Comparison of ENCODE assay signal across 19 cellular contexts in genomic region chr20:61626412-61626811, GRCh38.
DNase-seq lines count a peak whose midpoint lies in the region; ATAC-seq and TF ChIP-seq lines count a peak whose summit lies in the region.
"Had no signal": no experiment of that assay in that cellular context is flagged by ENCODE, and none has a peak within 500 bp of the region (broad histone marks: within the 10 kb centered on the region; RNA-seq: fewer than 3 reads in every experiment).

No MANE protein-coding gene starts in this region.

- H3K79me1 ChIP-seq in trophoblast cell (ENCODE audit: low read length), result no peaks in the 10 kb centered on the region

- no peak overlapping the region for H3K14ac ChIP-seq in trophoblast cell (ENCODE audit: low read length)

- H3K27ac Mint-ChIP-seq in neural crest cell (ENCODE audit: unreplicated experiment), result peak overlapping the region; percentile 81
- H3K27ac Mint-ChIP-seq: B cell; CD4-positive, alpha-beta T cell; CD8-positive, alpha-beta T cell had no signal

- H3K36me3 ChIP-seq in heart right ventricle, result no peaks in the 10 kb centered on the region
- H3K36me3 ChIP-seq in trophoblast cell (ENCODE audit: control insufficient read depth in 1 of 2, insufficient read depth in 2 of 2, low read length in 2 of 2), result no peaks in the 10 kb centered on the region
- H3K36me3 ChIP-seq: BLaER1 treated with 17β-estradiol and CSF1 and Interleukin-3, amounts not matched to agents 10 nM and 100 nM had no signal

- no peaks in the 10 kb centered on the region for H3K27me3 Mint-ChIP-seq in neural crest cell (ENCODE audit: low read depth)
- H3K27me3 Mint-ChIP-seq: B cell; CD4-positive, alpha-beta T cell had no signal

- intact Hi-C loops in Right ventricle myocardium superior (cut with DNase I) (no loop called here), heart right ventricle (cut with DNase I) (no loop called here)

- H4K8ac ChIP-seq in trophoblast cell (ENCODE audit: low read depth, low read length), result no peak overlapping the region

- H4K91ac ChIP-seq in trophoblast cell (ENCODE audit: low read depth, low read length), result no peak overlapping the region

- no peaks in the 10 kb centered on the region for H3K9me3 ChIP-seq in heart right ventricle
- H3K9me3 ChIP-seq in trophoblast cell (ENCODE audit: insufficient read depth, low read depth, low read length), result peaks cover 2% of the 10 kb centered on the region
- H3K9me3 ChIP-seq: A549; BLaER1 treated with 17β-estradiol and CSF1 and Interleukin-3, amounts not matched to agents 10 nM and 100 nM; Caco-2 had no signal

- DNase-seq in Right ventricle myocardium superior, result peak; percentile 35
- DNase-seq in heart right ventricle, result no peak
- DNase-seq in neural crest cell (ENCODE audit: low read depth, low spot score), result no peak
- DNase-seq in trophoblast cell, result no peak
- DNase-seq in OCI-M2 (lab: John Stamatoyannopoulos, UW; ENCODE audit: unreplicated experiment), result no peak
- no peak for DNase-seq in NCI-H1436 (lab: John Stamatoyannopoulos, UW)
- DNase-seq: AML-193; Caco-2; Calu3; CD4-positive, alpha-beta T cell; CD8-positive, alpha-beta T cell; DMS79 treated with DMSO at 0.1 percent for 48 hours; GF-D8 had no signal

- no peaks in the 10 kb centered on the region for H3K9me3 Mint-ChIP-seq in neural crest cell
- H3K9me3 Mint-ChIP-seq: CD4-positive, alpha-beta T cell; CD8-positive, alpha-beta T cell had no signal

- no peak overlapping the region for H3K4ac ChIP-seq in trophoblast cell (ENCODE audit: low read depth, low read length)

- no peaks in the 10 kb centered on the region for H3K79me2 ChIP-seq in trophoblast cell (ENCODE audit: control insufficient read depth, insufficient read depth, low read length, poor library complexity)

- H4K12ac ChIP-seq in trophoblast cell (ENCODE audit: low read depth, low read length), result no peak overlapping the region

- ATAC-seq in Right ventricle myocardium superior (ENCODE audit: poor library complexity) (no peak), heart right ventricle (no peak), HG02870 (IDR thresholded peaks at IDR 0.05; ENCODE audit: unreplicated experiment) (no peak)
- ATAC-seq: A549; CD8-positive, alpha-beta T cell had no signal

- no peak overlapping the region for H2AFZ ChIP-seq in trophoblast cell (ENCODE audit: insufficient read depth, low read length, poor library complexity)

- H2BK5ac ChIP-seq in trophoblast cell (ENCODE audit: low read depth, low read length, poor library complexity), result no peak overlapping the region

- H3K4me1 ChIP-seq in heart right ventricle, result peaks cover 0 to 4% (median 0%) of the 10 kb centered on the region in 9 donors
- no peaks in the 10 kb centered on the region for H3K4me1 ChIP-seq in trophoblast cell (ENCODE audit: control insufficient read depth in 1 of 2, insufficient read depth in 2 of 2, low read length in 2 of 2)
- H3K4me1 ChIP-seq: A549, Caco-2 had no signal

- no peak overlapping the region for H2BK12ac ChIP-seq in trophoblast cell (ENCODE audit: low read length)

- H3K36me3 Mint-ChIP-seq in neural crest cell (ENCODE audit: low read depth), result no peaks in the 10 kb centered on the region
- H3K36me3 Mint-ChIP-seq: CD8-positive, alpha-beta T cell had no signal

- no peak overlapping the region for H3K4me2 ChIP-seq in trophoblast cell (ENCODE audit: low read length)
- H3K4me2 ChIP-seq: A549 had no signal

- no peak overlapping the region for H3K9ac ChIP-seq in trophoblast cell (ENCODE audit: low read length)
- H3K9ac ChIP-seq: BLaER1 treated with 17β-estradiol and CSF1 and Interleukin-3, amounts not matched to agents 10 nM and 100 nM had no signal

- H3K4me3 ChIP-seq in heart right ventricle (no peak overlapping the region), trophoblast cell (ENCODE audit: low read depth, low read length) (no peak overlapping the region)
- H3K4me3 ChIP-seq: A549; BLaER1 treated with 17β-estradiol and CSF1 and Interleukin-3, amounts not matched to agents 10 nM and 100 nM had no signal

- peaks cover 0 to 49% (median 18%) of the 10 kb centered on the region in 7 donors for H3K27me3 ChIP-seq in heart right ventricle
- no peaks in the 10 kb centered on the region for H3K27me3 ChIP-seq in trophoblast cell (ENCODE audit: insufficient read depth, low read length)

- H3K27ac ChIP-seq in heart right ventricle (no peak overlapping the region), trophoblast cell (ENCODE audit: low read depth, low read length) (no peak overlapping the region)
- H3K27ac ChIP-seq: 22Rv1; A549; BLaER1 treated with 17β-estradiol and CSF1 and Interleukin-3, amounts not matched to agents 10 nM and 100 nM; C4-2B had no signal

- no peak overlapping the region for H2AK5ac ChIP-seq in trophoblast cell (ENCODE audit: low read length)

- H3K4me1 Mint-ChIP-seq in neural crest cell, result peaks cover 4% of the 10 kb centered on the region
- H3K4me1 Mint-ChIP-seq: B cell had no signal

- no peak overlapping the region for H2BK120ac ChIP-seq in trophoblast cell (ENCODE audit: insufficient read depth, low read length, poor library complexity)

- H3K18ac ChIP-seq in trophoblast cell (ENCODE audit: low read length), result no peak overlapping the region

- no peak overlapping the region for H3K4me3 Mint-ChIP-seq in neural crest cell
- H3K4me3 Mint-ChIP-seq: B cell; CD4-positive, alpha-beta T cell; CD8-positive, alpha-beta T cell had no signal

- 77 to 79% methylated on average over 12 of the region's 12 CpGs for WGBS in heart right ventricle, 2 donors
- WGBS in trophoblast cell (ENCODE audit: extremely low coverage, insufficient coverage, insufficient read length), result no CpG with 5 or more reads among the region's 12 CpGs

- no peak for TF ChIP-seq CTCF in heart right ventricle (IDR thresholded peaks at IDR 0.05)
- no peak for TF ChIP-seq CTCF in neural crest cell (conservative IDR thresholded peaks at IDR 0.05)

- H3K23ac ChIP-seq in trophoblast cell (ENCODE audit: low read length), result peak overlapping the region; percentile 52
